19 cellular contexts compared by ENCODE assay signal in genomic region chr1:212685429-212685828, GRCh38. TPM values are rescaled to one million over a fixed set of nuclear protein-coding genes. Genes with fewer than 3 reads are reported as not detected.
A peak's percentile ranks its signal among the peaks of the same experiment; 100 is the strongest.
DNase-seq lines count a peak whose midpoint lies in the region; ATAC-seq and TF ChIP-seq lines count a peak whose summit lies in the region.
"Had no signal": no experiment of that assay in that cellular context is flagged by ENCODE, and none has a peak within 500 bp of the region (broad histone marks: within the 10 kb centered on the region; RNA-seq: fewer than 3 reads in every experiment).

No MANE protein-coding gene starts in this region.

- H3K79me2 ChIP-seq in OCI-LY3 (ENCODE audit: low read length) = no peaks in the 10 kb centered on the region

- no peaks in the 10 kb centered on the region for H3K9me3 ChIP-seq in left ventricle myocardium inferior (replicated peaks)
- no peaks in the 10 kb centered on the region for H3K9me3 ChIP-seq in OCI-LY3 (ENCODE audit: insufficient read depth, low read length)
- H3K9me3 ChIP-seq: BLaER1 had no signal

- H3K9ac ChIP-seq in OCI-LY3 (ENCODE audit: low read length) = no peak overlapping the region
- H3K9ac ChIP-seq: BLaER1 had no signal

- no peak overlapping the region for H3K27ac ChIP-seq in left ventricle myocardium inferior (replicated peaks)
- peak overlapping the region; percentile 9; the same call in 1 of the 2 replicates for H3K27ac ChIP-seq in OCI-LY3 (ENCODE audit: low read length)
- H3K27ac ChIP-seq: BLaER1 had no signal

- H3K36me3 Mint-ChIP-seq in activated naive CD8-positive, alpha-beta T cell treated with anti-CD3 and anti-CD28 coated beads, Interleukin-2, amount 50 U/mL, for 24 hours (ENCODE audit: low read depth) = peaks cover 22% of the 10 kb centered on the region
- peaks cover 19% of the 10 kb centered on the region for H3K36me3 Mint-ChIP-seq in stimulated activated effector memory CD8-positive, alpha-beta T cell treated with anti-CD3 and anti-CD28 coated beads, Interleukin-12 subunit alpha, Interleukin-12 subunit beta, amount 100 ng/mL, for 72 hours

- H3K27me3 ChIP-seq in left ventricle myocardium inferior (ENCODE audit: low read depth) (peaks cover 16% of the 10 kb centered on the region), OCI-LY3 (ENCODE audit: low read depth, low read length) (no peaks in the 10 kb centered on the region)
- H3K27me3 ChIP-seq: BLaER1 had no signal

- no peak overlapping the region for H3K4me2 ChIP-seq in OCI-LY3 (ENCODE audit: low read length)
- H3K4me2 ChIP-seq: BLaER1 had no signal

- H3K9me3 Mint-ChIP-seq in activated naive CD8-positive, alpha-beta T cell treated with anti-CD3 and anti-CD28 coated beads, Interleukin-2, amount 50 U/mL, for 24 hours = no peaks in the 10 kb centered on the region
- no peaks in the 10 kb centered on the region for H3K9me3 Mint-ChIP-seq in stimulated activated effector memory CD8-positive, alpha-beta T cell treated with anti-CD3 and anti-CD28 coated beads, Interleukin-12 subunit alpha, Interleukin-12 subunit beta, amount 100 ng/mL, for 72 hours
- H3K9me3 Mint-ChIP-seq: HFFc6 had no signal

- H2AFZ ChIP-seq in OCI-LY3 (ENCODE audit: low read depth, low read length) = no peak overlapping the region

- no peaks in the 10 kb centered on the region for H3K4me1 ChIP-seq in left ventricle myocardium inferior
- H3K4me1 ChIP-seq in OCI-LY3 (ENCODE audit: low read length) = peaks cover 48% of the 10 kb centered on the region

- no peak for TF ChIP-seq CTCF in left ventricle myocardium inferior (IDR thresholded peaks at IDR 0.05; ENCODE audit: borderline replicate concordance)
- no peak for TF ChIP-seq CTCF in OCI-LY3 (IDR thresholded peaks at IDR 0.05; ENCODE audit: low read depth, low read length)

- H4K20me1 ChIP-seq in OCI-LY3 (ENCODE audit: insufficient read depth, low read length) = no peaks in the 10 kb centered on the region
- H4K20me1 ChIP-seq: BLaER1 had no signal

- H3K27me3 Mint-ChIP-seq in activated naive CD8-positive, alpha-beta T cell treated with anti-CD3 and anti-CD28 coated beads, Interleukin-2, amount 50 U/mL, for 24 hours = peaks cover 5% of the 10 kb centered on the region

- H3K27ac Mint-ChIP-seq in activated naive CD8-positive, alpha-beta T cell treated with anti-CD3 and anti-CD28 coated beads, Interleukin-2, amount 50 U/mL, for 24 hours = peak overlapping the region; percentile 15
- H3K27ac Mint-ChIP-seq in stimulated activated effector memory CD8-positive, alpha-beta T cell treated with anti-CD3 and anti-CD28 coated beads, Interleukin-12 subunit alpha, Interleukin-12 subunit beta, amount 100 ng/mL, for 72 hours = peak overlapping the region; percentile 50
- H3K27ac Mint-ChIP-seq: HFFc6 had no signal

- DNase-seq in Right ventricle myocardium superior = no peak
- no peak for DNase-seq in left ventricle myocardium inferior
- no peak for DNase-seq in activated naive CD8-positive, alpha-beta T cell treated with anti-CD3 and anti-CD28 coated beads, Interleukin-2, amount 50 U/mL, for 24 hours
- no peak for DNase-seq in stimulated activated effector memory CD8-positive, alpha-beta T cell treated with anti-CD3 and anti-CD28 coated beads, Interleukin-12 subunit alpha, Interleukin-12 subunit beta, amount 100 ng/mL, for 72 hours (ENCODE audit: low spot score in 2 of 2)
- DNase-seq in dedifferentiated amniotic fluid mesenchymal stem cell (ENCODE audit: extremely low spot score) = no peak
- no peak for DNase-seq in NOMO-1 (lab: John Stamatoyannopoulos, UW; ENCODE audit: unreplicated experiment in 2 of 2)
- DNase-seq: DMS79; HFFc6; KBM-7; NCI-H1105; NCI-H2081; NCI-H2171 treated with DMSO at 0.1 percent for 48 hours; NCI-H446 treated with DMSO at 0.1 percent for 48 hours; NCI-H748 treated with DMSO at 0.1 percent for 48 hours; NK-92 treated with Interleukin-12 subunit alpha and Interleukin-12 subunit beta, amount 100 ng/mL, for 24 hours; OCI-M1; SIG-M5 had no signal

- H3K36me3 ChIP-seq in left ventricle myocardium inferior = peaks cover 3% of the 10 kb centered on the region
- H3K36me3 ChIP-seq in OCI-LY3 (replicated peaks; ENCODE audit: low read depth, low read length) = peaks cover 11% of the 10 kb centered on the region

- intact Hi-C loops in Right ventricle myocardium superior (cut with DNase I) (no loop called here), left ventricle myocardium inferior (cut with micrococcal nuclease) (no loop called here)

- H3K4me3 ChIP-seq in left ventricle myocardium inferior = no peak overlapping the region
- no peak overlapping the region for H3K4me3 ChIP-seq in OCI-LY3 (ENCODE audit: low read length)
- H3K4me3 ChIP-seq: BLaER1 had no signal

- ATAC-seq in Right ventricle myocardium superior (ENCODE audit: poor library complexity) = peak; percentile 41
- no peak for ATAC-seq in activated naive CD8-positive, alpha-beta T cell treated with anti-CD3 and anti-CD28 coated beads, Interleukin-2, amount 50 U/mL, for 24 hours
- ATAC-seq in stimulated activated effector memory CD8-positive, alpha-beta T cell treated with anti-CD3 and anti-CD28 coated beads, Interleukin-12 subunit alpha, Interleukin-12 subunit beta, amount 100 ng/mL, for 72 hours = no peak

- H3K4me3 Mint-ChIP-seq in activated naive CD8-positive, alpha-beta T cell treated with anti-CD3 and anti-CD28 coated beads, Interleukin-2, amount 50 U/mL, for 24 hours = no peak overlapping the region
- no peak overlapping the region for H3K4me3 Mint-ChIP-seq in stimulated activated effector memory CD8-positive, alpha-beta T cell treated with anti-CD3 and anti-CD28 coated beads, Interleukin-12 subunit alpha, Interleukin-12 subunit beta, amount 100 ng/mL, for 72 hours
- H3K4me3 Mint-ChIP-seq: HFFc6 had no signal

- peaks cover 36% of the 10 kb centered on the region for H3K4me1 Mint-ChIP-seq in activated naive CD8-positive, alpha-beta T cell treated with anti-CD3 and anti-CD28 coated beads, Interleukin-2, amount 50 U/mL, for 24 hours
- H3K4me1 Mint-ChIP-seq in stimulated activated effector memory CD8-positive, alpha-beta T cell treated with anti-CD3 and anti-CD28 coated beads, Interleukin-12 subunit alpha, Interleukin-12 subunit beta, amount 100 ng/mL, for 72 hours = peaks cover 67% of the 10 kb centered on the region

RNA-seq across cellular contexts. Expression of gene BATF3, which starts 14.2 kb away (rescaled TPM):
- 1.3 TPM for total RNA-seq in Right ventricle myocardium superior
- total RNA-seq in left ventricle myocardium inferior = 1.8 TPM
